Comparison of ENCODE assay signal across 8 cellular contexts in the genomic region with DNA sequence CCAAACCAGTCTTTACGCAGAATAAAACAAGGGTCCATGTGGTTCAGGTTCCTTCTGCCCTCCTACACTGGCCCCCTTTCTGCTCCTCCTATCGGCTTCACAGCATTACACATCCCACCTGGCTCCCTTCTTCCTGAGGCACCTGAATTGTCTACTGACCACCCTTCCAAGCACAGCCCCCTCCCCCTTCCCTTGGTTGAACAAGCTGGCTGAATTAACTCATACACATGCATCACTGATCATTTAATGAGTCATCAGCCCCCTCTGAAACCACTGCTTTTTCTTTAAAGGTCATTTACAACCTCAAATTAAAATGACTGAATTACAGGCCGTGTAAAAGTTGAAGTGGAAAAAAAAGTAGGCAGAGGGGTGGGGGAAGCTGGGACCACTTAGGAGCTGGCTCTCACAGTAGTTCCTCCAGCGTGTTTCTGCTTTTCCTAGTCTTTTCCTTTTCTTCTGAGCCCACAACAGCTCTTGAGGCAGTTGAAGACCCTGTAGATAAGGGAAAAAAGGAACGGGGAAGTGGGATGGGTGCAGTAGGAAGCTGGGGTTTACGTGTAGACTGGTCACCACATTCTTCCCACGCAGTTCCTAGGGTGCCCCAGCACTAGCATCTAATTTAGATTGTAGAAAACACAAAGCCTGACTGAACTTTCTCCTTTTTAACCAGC.
DNase-seq lines count a peak whose midpoint lies in the region; ATAC-seq, FAIRE-seq and TF ChIP-seq lines count a peak whose summit lies in the region.

No MANE protein-coding gene starts in this region.

- no peak overlapping the region for H3K4me3 ChIP-seq in bronchial epithelial cell (ENCODE audit: low read depth, low read length)
- peak overlapping the region; percentile 10 for H3K4me3 ChIP-seq in skeletal muscle satellite cell (ENCODE audit: low read length)

- H3K36me3 ChIP-seq in bronchial epithelial cell (ENCODE audit: control insufficient read depth, insufficient read depth, low read length) (no peaks in the 10 kb centered on the region), skeletal muscle satellite cell (ENCODE audit: insufficient read depth, low read length) (peaks cover 8% of the 10 kb centered on the region)

- no peak overlapping the region for H3K9ac ChIP-seq in skeletal muscle satellite cell (ENCODE audit: low read depth, low read length)

- ATAC-seq in GM18517 (IDR thresholded peaks at IDR 0.05; ENCODE audit: unreplicated experiment) (peak; percentile 47), HG02642 (IDR thresholded peaks at IDR 0.05; ENCODE audit: poor library complexity, unreplicated experiment) (peak; percentile 56)

- H3K27me3 ChIP-seq in bronchial epithelial cell (ENCODE audit: control insufficient read depth, insufficient read depth, low read length) = no peaks in the 10 kb centered on the region
- H3K27me3 ChIP-seq in skeletal muscle satellite cell (ENCODE audit: control insufficient read depth, insufficient read depth, low read length) = no peaks in the 10 kb centered on the region

- intact Hi-C loops in cardiac septum (cut with DNase I) = no loop called here

- H3K9me3 ChIP-seq in skeletal muscle satellite cell (replicated peaks; ENCODE audit: low read length) = no peaks in the 10 kb centered on the region

- no peak for TF ChIP-seq CTCF in bronchial epithelial cell (IDR thresholded peaks at IDR 0.05; ENCODE audit: insufficient read depth, low read length, severe bottlenecking)

- H3K4me1 ChIP-seq in skeletal muscle satellite cell (ENCODE audit: control insufficient read depth, insufficient read depth, low read length) = peaks cover 35% of the 10 kb centered on the region

- DNase-seq in RPMI7951 (ENCODE audit: low read depth) (peak; percentile 87), bronchial epithelial cell (ENCODE audit: low read depth) (peak; percentile 15), D341Med (ENCODE audit: low spot score) (no peak), cardiac septum (ENCODE audit: low spot score) (no peak), SW 1271 (lab: John Stamatoyannopoulos, UW) (no peak)

- FAIRE-seq in bronchial epithelial cell (lab: Jason Lieb, UNC) = no peak

- H3K4me2 ChIP-seq in skeletal muscle satellite cell (ENCODE audit: low read length) = peak overlapping the region; percentile 64

Comparison
In these comparisons a context has a peak if more than half of its experiments do, and no peak if none do; other contexts are left out.
1. DNase-seq: peak in RPMI7951 (single experiment) and bronchial epithelial cell (single experiment); none in D341Med (single experiment), cardiac septum (single experiment) and SW 1271 (0 of 2).